In genomic region chr4:53061467-53061866, GRCh38 we compare ENCODE assay signal across 20 cellular contexts.
"Had no signal": no experiment of that assay in that cellular context is flagged by ENCODE, and none has a peak within 500 bp of the region (broad histone marks: within the 10 kb centered on the region; RNA-seq: fewer than 3 reads in every experiment).

No MANE protein-coding gene starts in this region.

- H2AFZ ChIP-seq: neural progenitor cell, parathyroid adenoma had no signal

- FAIRE-seq: frontal cortex, kidney had no signal

- H3K36me3 ChIP-seq: neural progenitor cell, tibial artery had no signal

- H3K27ac ChIP-seq: dorsolateral prefrontal cortex, neural progenitor cell, parathyroid adenoma, testis, tibial artery had no signal

- H3K4me3 ChIP-seq: dorsolateral prefrontal cortex, neural progenitor cell, smooth muscle cell, testis, tibial artery had no signal

- H3K9me3 ChIP-seq: testis, tibial artery had no signal

- H3K27me3 ChIP-seq: dorsolateral prefrontal cortex, neural progenitor cell, testis, tibial artery had no signal

- DNase-seq: dorsolateral prefrontal cortex; effector CD4-positive, alpha-beta T cell; head of caudate nucleus; kidney; mesenchymal stem cell; naive thymus-derived CD4-positive, alpha-beta T cell; stimulated activated CD4-positive, alpha-beta T cell treated with anti-CD3 and anti-CD28 coated beads, Interleukin-12 subunit alpha, Interleukin-12 subunit beta, amount 100 ng/mL, for 4 hours; stimulated activated CD4-positive, alpha-beta T cell treated with anti-CD3 and anti-CD28 coated beads, Interleukin-2, amount 100 ng/mL, for 24 hours; stimulated activated CD4-positive, alpha-beta T cell treated with anti-CD3 and anti-CD28 coated beads, Interleukin-4, amount 100 ng/mL, for 4 hours; stimulated activated naive CD8-positive, alpha-beta T cell treated with anti-CD3 and anti-CD28 coated beads, Interleukin-15, Interleukin-2, amounts not matched to agents 100 U/mL and 50 U/mL, for 24 hours; substantia nigra; testis; tibial artery had no signal

- H3K79me2 ChIP-seq: parathyroid adenoma had no signal

- ATAC-seq: left lobe of liver; naive thymus-derived CD4-positive, alpha-beta T cell; sciatic nerve; stimulated activated memory B cell treated with anti-CD40 and anti-IgM and Interleukin-4, amounts not matched to agents 10 μg/mL and 1 μg/mL and 100 μg/mL, for 72 hours; stimulated activated naive CD8-positive, alpha-beta T cell treated with anti-CD3 and anti-CD28 coated beads, Interleukin-15, Interleukin-2, amounts not matched to agents 100 U/mL and 50 U/mL, for 24 hours had no signal

- H3K4me1 ChIP-seq: neural progenitor cell, parathyroid adenoma, testis, tibial artery had no signal

- H3K9ac ChIP-seq: neural progenitor cell, parathyroid adenoma had no signal

- H3K4me2 ChIP-seq: neural progenitor cell, smooth muscle cell had no signal
